ENCODE assay signal across 24 cellular contexts in genomic region chr12:20443792-20444191, GRCh38.
DNase-seq lines count a peak whose midpoint lies in the region; ATAC-seq, FAIRE-seq and TF ChIP-seq lines count a peak whose summit lies in the region.
"Had no signal": no experiment of that assay in that cellular context is flagged by ENCODE, and none has a peak within 500 bp of the region (broad histone marks: within the 10 kb centered on the region; RNA-seq: fewer than 3 reads in every experiment).

No MANE protein-coding gene starts in this region.

- peak overlapping the region; percentile 29 for H3K27ac Mint-ChIP-seq in type B pancreatic cell
- H3K27ac Mint-ChIP-seq: CD8-positive, alpha-beta T cell had no signal

- TF ChIP-seq CTCF in left ventricle myocardium inferior (IDR thresholded peaks at IDR 0.05; ENCODE audit: borderline replicate concordance) (no peak), ascending aorta (IDR thresholded peaks at IDR 0.05) (no peak), type B pancreatic cell (conservative IDR thresholded peaks at IDR 0.05) (no peak), left lung (IDR thresholded peaks at IDR 0.05) (no peak)

- H3K27me3 ChIP-seq in left ventricle myocardium inferior (ENCODE audit: low read depth) (no peaks in the 10 kb centered on the region), ascending aorta (no peaks in the 10 kb centered on the region), left lung (no peaks in the 10 kb centered on the region)
- H3K27me3 ChIP-seq: BLaER1 had no signal

- no peaks in the 10 kb centered on the region for H3K9me3 ChIP-seq in left ventricle myocardium inferior (replicated peaks)
- no peaks in the 10 kb centered on the region for H3K9me3 ChIP-seq in ascending aorta
- no peaks in the 10 kb centered on the region for H3K9me3 ChIP-seq in left lung
- H3K9me3 ChIP-seq: BLaER1 had no signal

- H3K36me3 ChIP-seq in left ventricle myocardium inferior (no peaks in the 10 kb centered on the region), ascending aorta (no peaks in the 10 kb centered on the region), left lung (no peaks in the 10 kb centered on the region)
- H3K36me3 ChIP-seq: BLaER1 had no signal

- H3K27me3 Mint-ChIP-seq in type B pancreatic cell = peaks cover under 1% of the 10 kb centered on the region
- H3K27me3 Mint-ChIP-seq: IgD-negative memory B cell had no signal

- peaks cover 95% of the 10 kb centered on the region for H3K4me1 ChIP-seq in left ventricle myocardium inferior
- H3K4me1 ChIP-seq in ascending aorta = peaks cover 6 to 47% of the 10 kb centered on the region in 2 donors
- no peaks in the 10 kb centered on the region for H3K4me1 ChIP-seq in left lung
- H3K4me1 ChIP-seq: BLaER1 had no signal

- H3K36me3 Mint-ChIP-seq in type B pancreatic cell = peaks cover 10% of the 10 kb centered on the region
- H3K36me3 Mint-ChIP-seq: CD8-positive, alpha-beta T cell; IgD-negative memory B cell had no signal

- H3K4me1 Mint-ChIP-seq in type B pancreatic cell (ENCODE audit: unreplicated experiment) = peaks cover 8% of the 10 kb centered on the region
- H3K4me1 Mint-ChIP-seq: IgD-negative memory B cell had no signal

- H3K4me3 ChIP-seq in left ventricle myocardium inferior (no peak overlapping the region), ascending aorta (peak overlapping the region in 1 of 2 donors; percentile 14), left lung (no peak overlapping the region)
- H3K4me3 ChIP-seq: BLaER1 had no signal

- H3K9me3 Mint-ChIP-seq in type B pancreatic cell = peaks cover under 1% of the 10 kb centered on the region
- H3K9me3 Mint-ChIP-seq: CD8-positive, alpha-beta T cell had no signal

- DNase-seq in left ventricle myocardium inferior (no peak), left ventricle myocardium superior (no peak), ascending aorta (ENCODE audit: low spot score in 2 of 2) (no peak), left colon (no peak), type B pancreatic cell (ENCODE audit: extremely low spot score, unreplicated experiment) (no peak), GM12892 (ENCODE audit: insufficient read length) (no peak), mesenteric fat pad (ENCODE audit: low spot score) (no peak), left lung (no peak)
- DNase-seq: CD8-positive, alpha-beta T cell; DMS79; HCEC 1CT; Karpas-422; NCI-H1048; NCI-H1436; NCI-H2029; NCI-H2171 treated with DMSO at 0.1 percent for 48 hours; NCI-H446 treated with DMSO at 0.1 percent for 48 hours; NCI-H774 had no signal

- ATAC-seq in left ventricle myocardium superior (no peak), left colon (peak; percentile 84), left lung (no peak)
- ATAC-seq: CD8-positive, alpha-beta T cell; Right ventricle myocardium inferior had no signal

- H3K4me3 Mint-ChIP-seq in type B pancreatic cell = peak overlapping the region; percentile 5
- H3K4me3 Mint-ChIP-seq: CD8-positive, alpha-beta T cell; IgD-negative memory B cell had no signal

- intact Hi-C loops in left ventricle myocardium inferior (cut with micrococcal nuclease) = no loop called here
- intact Hi-C loops in left ventricle myocardium superior (cut with micrococcal nuclease) = no loop called here
- intact Hi-C loops in ascending aorta (cut with DNase I) = no loop called here
- intact Hi-C loops in left colon (cut with DNase I, micrococcal nuclease) = no loop called here
- intact Hi-C loops in left lung (cut with DNase I) = no loop called here

- peak overlapping the region; percentile 87 for H3K27ac ChIP-seq in left ventricle myocardium inferior (replicated peaks)
- H3K27ac ChIP-seq in ascending aorta = peak overlapping the region; percentile 51 to 62
- no peak overlapping the region for H3K27ac ChIP-seq in left lung
- H3K27ac ChIP-seq: BLaER1, HL-60 had no signal

- no peak for TF ChIP-seq POLR2A in GM12892 (IDR thresholded peaks at IDR 0.05; ENCODE audit: low read depth, low read length)

- no peak for FAIRE-seq in GM12892 (lab: Jason Lieb, UNC)
- FAIRE-seq: HTR-8/SVneo, RCC 7860 had no signal

Comparison
In these comparisons a context has a peak if more than half of its experiments do, and no peak if none do; other contexts are left out.
1. H3K27ac ChIP-seq: peak in left ventricle myocardium inferior (single experiment) and ascending aorta (2 of 2); none in left lung (0 of 2).